In the genomic region with DNA sequence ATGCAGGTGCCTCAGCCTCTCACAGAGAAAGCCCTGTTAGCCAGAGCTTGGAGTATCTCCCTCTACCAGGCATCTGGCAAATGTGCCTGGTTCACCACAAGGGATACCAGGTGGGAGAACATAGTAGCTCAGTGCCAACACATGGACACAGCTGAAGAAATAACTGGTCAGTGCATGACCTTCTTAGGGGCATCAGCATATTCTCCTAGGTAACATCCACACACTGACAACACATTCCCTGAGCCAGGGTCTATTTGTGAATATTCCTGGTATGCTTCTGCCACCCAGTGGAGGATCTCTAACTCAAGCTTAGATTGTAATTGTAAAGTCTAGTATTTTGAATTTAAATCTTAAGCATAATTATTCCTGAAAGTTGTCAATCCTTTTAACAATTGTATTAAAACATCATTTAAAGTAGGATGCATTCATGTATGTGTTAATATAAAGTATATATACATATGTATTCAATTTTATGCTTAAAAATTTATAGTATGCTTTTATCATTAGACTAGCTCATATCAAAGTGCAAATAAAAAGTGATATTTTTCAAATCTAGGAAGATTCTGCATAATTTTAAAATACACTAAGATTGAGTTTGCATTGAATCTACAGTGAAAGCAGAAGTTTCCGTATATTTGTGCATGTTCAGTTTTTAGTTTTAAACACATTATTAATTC, we compare ENCODE assay signal across 8 cellular contexts. TPM values are rescaled to one million over a fixed set of nuclear protein-coding genes. Genes with fewer than 3 reads are reported as not detected.
DNase-seq lines count a peak whose midpoint lies in the region; ATAC-seq, FAIRE-seq and TF ChIP-seq lines count a peak whose summit lies in the region.

No MANE protein-coding gene starts in this region.

- TF ChIP-seq CTCF in astrocyte (IDR thresholded peaks at IDR 0.05; ENCODE audit: insufficient read depth, low read depth, low read length) (peak; percentile 72), testis (IDR thresholded peaks at IDR 0.05) (peak; percentile 57 to 78 (median 62))

- H3K9me3 Mint-ChIP-seq in astrocyte (ENCODE audit: unreplicated experiment) = no peaks in the 10 kb centered on the region

- no peak for TF ChIP-seq POLR2A in testis (IDR thresholded peaks at IDR 0.05)

- H3K4me1 ChIP-seq in astrocyte (ENCODE audit: insufficient read depth, low read length) (no peaks in the 10 kb centered on the region), testis (no peaks in the 10 kb centered on the region)

- H3K27me3 ChIP-seq in astrocyte (ENCODE audit: insufficient read depth, low read length) (no peaks in the 10 kb centered on the region), testis (no peaks in the 10 kb centered on the region)

- H3K9me3 ChIP-seq in astrocyte (ENCODE audit: insufficient read depth, low read depth, low read length) (no peaks in the 10 kb centered on the region), testis (no peaks in the 10 kb centered on the region)

- H3K4me3 ChIP-seq in astrocyte (ENCODE audit: insufficient read depth, low read depth, low read length) = no peak overlapping the region
- H3K4me3 ChIP-seq in testis = no peak overlapping the region

- H3K27ac Mint-ChIP-seq in astrocyte (ENCODE audit: unreplicated experiment) = no peak overlapping the region

- peaks cover 5% of the 10 kb centered on the region for H3K4me1 Mint-ChIP-seq in astrocyte (ENCODE audit: low read depth, unreplicated experiment)

- WGBS in testis, 2 donors = 67 to 81% methylated on average over 1 of the region's 1 CpG

- H3K4me2 ChIP-seq in astrocyte (ENCODE audit: low read length) = no peak overlapping the region

- H3K27ac ChIP-seq in astrocyte (ENCODE audit: low read depth, low read length) = no peak overlapping the region
- H3K27ac ChIP-seq in testis = no peak overlapping the region

- intact Hi-C loops in testis (cut with DNase I; ENCODE audit: low total_unique reads) (loop anchor here (5.0 kb wide), 1 partner anchor 310 kb away; no protein-coding TSS in a partner anchor), posterior vena cava (cut with DNase I) (loop anchor here in 1 of 2 donors (5.0 kb wide), 1 partner anchor 310 kb away; no protein-coding TSS in a partner anchor)

- no peak overlapping the region for H3K4me3 Mint-ChIP-seq in astrocyte (ENCODE audit: unreplicated experiment)

- no peak overlapping the region for H2AFZ ChIP-seq in astrocyte (ENCODE audit: low read depth, low read length)

- peak; percentile 75 for FAIRE-seq in astrocyte (lab: Jason Lieb, UNC)

- H3K9ac ChIP-seq in astrocyte (ENCODE audit: low read length) = no peak overlapping the region

- DNase-seq in CD1c-positive myeloid dendritic cell (ENCODE audit: extremely low spot score) = peak; percentile 51
- DNase-seq in HCEC 1CT = peak; percentile 68
- peak; percentile 31 for DNase-seq in NCI-H345 treated with DMSO at 0.1 percent for 48 hours (lab: John Stamatoyannopoulos, UW; ENCODE audit: unreplicated experiment)
- DNase-seq in astrocyte (ENCODE audit: low read depth) = peak; percentile 35
- DNase-seq in iPS DF 4.7 (ENCODE audit: extremely low read depth, low spot score) = peak; percentile 36
- DNase-seq in testis = peak; percentile 53
- DNase-seq in posterior vena cava (ENCODE audit: low spot score) = no peak

- no peaks in the 10 kb centered on the region for H3K36me3 Mint-ChIP-seq in astrocyte (ENCODE audit: low read depth, unreplicated experiment)

- ATAC-seq in GM21723 (IDR thresholded peaks at IDR 0.05; ENCODE audit: unreplicated experiment) = no peak

- H4K20me1 ChIP-seq in astrocyte (ENCODE audit: insufficient read depth, low read length) = no peaks in the 10 kb centered on the region

- no peaks in the 10 kb centered on the region for H3K36me3 ChIP-seq in astrocyte (ENCODE audit: insufficient read depth, low read length)
- no peaks in the 10 kb centered on the region for H3K36me3 ChIP-seq in testis (ENCODE audit: low read depth, missing control alignments)

- no peaks in the 10 kb centered on the region for H3K27me3 Mint-ChIP-seq in astrocyte (ENCODE audit: low read depth, unreplicated experiment)

- H3K79me2 ChIP-seq in astrocyte (ENCODE audit: insufficient read depth, low read length) = no peaks in the 10 kb centered on the region

RNA-seq across cellular contexts. Expression of a gene that starts 45.3 kb away (rescaled TPM):
- 0.53 and 0.57 TPM in 2 replicates for total RNA-seq in astrocyte
- 10 to 100 TPM in 1 of 2 donors, 1 to 10 TPM in 1; 6.6 to 10.5 TPM for total RNA-seq in testis
- 7.1 TPM for polyA plus RNA-seq in testis (ENCODE audit: insufficient read depth, low read depth, low replicate concordance)
- total RNA-seq in posterior vena cava = 10 to 100 TPM in 1 of 2 donors, 1 to 10 TPM in 1; 9.7 to 13.2 TPM
